28 cellular contexts compared by ENCODE assay signal in the genomic region with DNA sequence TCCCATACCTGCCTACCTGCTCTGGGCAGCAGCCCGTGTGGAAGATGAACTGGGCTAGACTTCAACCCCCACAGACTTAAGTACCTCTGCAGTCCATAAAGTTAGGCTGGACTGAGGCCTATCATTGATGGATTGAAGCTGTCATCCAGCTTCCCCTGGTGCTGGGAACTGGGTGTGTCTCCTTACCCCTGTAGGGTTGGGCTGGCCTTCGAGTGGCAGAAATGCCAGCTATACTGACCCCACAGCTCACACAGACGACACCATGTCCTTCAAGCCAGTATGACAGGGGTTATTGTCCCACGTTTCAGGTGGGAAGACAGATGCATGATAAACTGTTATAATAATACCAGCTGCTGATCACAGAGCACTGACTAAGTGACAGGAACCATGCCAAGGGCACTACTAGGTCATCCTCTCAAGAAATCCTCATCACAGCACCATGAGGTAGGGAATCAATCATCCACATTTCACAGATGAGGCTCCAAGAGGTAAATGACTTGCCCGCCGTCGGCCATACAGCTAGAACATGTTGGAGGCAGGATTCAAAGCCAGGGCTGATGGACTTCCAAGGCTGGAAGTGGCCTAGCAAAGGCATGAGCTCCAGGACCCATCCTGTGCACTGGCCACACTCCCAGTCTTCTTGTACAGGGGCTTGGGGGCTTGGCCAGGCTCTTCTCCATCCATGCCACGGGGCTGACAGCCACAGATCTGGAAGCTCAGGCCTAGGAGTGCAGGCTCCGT. TPM values are rescaled to one million over a fixed set of nuclear protein-coding genes. Genes with fewer than 3 reads are reported as not detected.
DNase-seq lines count a peak whose midpoint lies in the region; ATAC-seq, FAIRE-seq and TF ChIP-seq lines count a peak whose summit lies in the region.
"Had no signal": no experiment of that assay in that cellular context is flagged by ENCODE, and none has a peak within 500 bp of the region (broad histone marks: within the 10 kb centered on the region; RNA-seq: fewer than 3 reads in every experiment).

Gene BEST4 (minus strand): TSS at position 51 of the 741 bp plus-strand sequence. CDS start 465 bp downstream, outside the sequence.

- H3K9ac ChIP-seq in kidney (ENCODE audit: low read length in 2 of 2) (no peak within 1 kb of the TSS), H9 (ENCODE audit: extremely low read depth, insufficient read length, low read length) (no peak within 1 kb of the TSS)

- H3K4me3 Mint-ChIP-seq in activated naive CD8-positive, alpha-beta T cell treated with anti-CD3 and anti-CD28 coated beads for 36 hours, result peak within 1 kb of the TSS; percentile 81
- H3K4me3 Mint-ChIP-seq in activated naive CD8-positive, alpha-beta T cell treated with anti-CD3 and anti-CD28 coated beads, Interleukin-2, amount 50 U/mL, for 24 hours, result no peak within 1 kb of the TSS
- no peak within 1 kb of the TSS for H3K4me3 Mint-ChIP-seq in T-helper 17 cell
- H3K4me3 Mint-ChIP-seq in H9, result no peak within 1 kb of the TSS

- DNase-seq in activated naive CD8-positive, alpha-beta T cell treated with anti-CD3 and anti-CD28 coated beads for 36 hours, result no peak
- DNase-seq in activated naive CD8-positive, alpha-beta T cell treated with anti-CD3 and anti-CD28 coated beads, Interleukin-2, amount 50 U/mL, for 24 hours, result no peak
- no peak for DNase-seq in T-helper 17 cell
- DNase-seq in kidney, result peak; percentile 14
- DNase-seq in transverse colon, result no peak
- DNase-seq in H9, result no peak
- DNase-seq: activated CD4-positive, alpha-beta T cell treated with anti-CD3 and anti-CD28 coated beads for 4 hours; activated effector memory CD4-positive, alpha-beta T cell treated with anti-CD3 and anti-CD28 coated beads, Interleukin-2, amount 50 U/mL, for 16 hours; activated T-cell treated with anti-CD3 and anti-CD28 coated beads, Interleukin-2, amount 50 U/mL, for 24 hours; caudate nucleus; dermis blood vessel endothelial cell; EL; GM23248; islet precursor cell; left ventricle myocardium superior; MV-4-11; naive B cell; psoas muscle; SHP77 treated with DMSO at 0.1 percent for 48 hours; stimulated activated naive B cell treated with anti-CD40 and anti-IgM and Interleukin-4, amounts not matched to agents 10 μg/mL and 1 μg/mL and 100 μg/mL, for 72 hours; T-helper 9 cell had no signal

- TF ChIP-seq POLR2A in transverse colon (IDR thresholded peaks at IDR 0.05), result no peak

- H3K79me1 ChIP-seq in H9 (ENCODE audit: insufficient read depth, low read depth, low read length, poor library complexity, severe bottlenecking), result no peaks in the 10 kb centered on the region

- no peak for ATAC-seq in activated naive CD8-positive, alpha-beta T cell treated with anti-CD3 and anti-CD28 coated beads, Interleukin-2, amount 50 U/mL, for 24 hours
- ATAC-seq in T-helper 17 cell (no peak), GM18858 (IDR thresholded peaks at IDR 0.05; ENCODE audit: unreplicated experiment) (no peak), HG03342 (IDR thresholded peaks at IDR 0.05; ENCODE audit: unreplicated experiment) (no peak)
- ATAC-seq: left ventricle myocardium superior; psoas muscle; stimulated activated naive B cell treated with anti-CD40 and anti-IgM and Interleukin-4, amounts not matched to agents 10 μg/mL and 1 μg/mL and 100 μg/mL, for 72 hours had no signal

- 86% methylated on average over 8 of the region's 9 CpGs; no CpG with 5 or more reads in 1 of the 2 donors for WGBS in transverse colon (ENCODE audit: low coverage in 1 of 2), 2 donors
- WGBS in H9 (ENCODE audit: extremely low coverage, insufficient read length, low lambda C conversion rate), result no CpG with 5 or more reads among the region's 9 CpGs

- in situ Hi-C loops in transverse colon (cut with MboI; ENCODE audit: low pct_ligation_motif_present in 1 of 4, low pct_unique_long_range_greater_than_20kb in 1 of 4, low sequenced_read_pairs in 3 of 4), result loop anchor here in 2 of 4 donors (25.0 kb wide), 2 partner anchors 224 to 524 kb away; partner anchors contain the start of genes HECTD3 (in 1 of the 2) and UROD (in 1 of the 2)

- no peaks in the 10 kb centered on the region for H3K27me3 ChIP-seq in transverse colon
- H3K27me3 ChIP-seq in H9 (ENCODE audit: insufficient read depth, low read length), result no peaks in the 10 kb centered on the region
- H3K27me3 ChIP-seq: suprapubic skin had no signal

- H3K27ac Mint-ChIP-seq in activated naive CD8-positive, alpha-beta T cell treated with anti-CD3 and anti-CD28 coated beads for 36 hours, result no peak within 1 kb of the TSS
- H3K27ac Mint-ChIP-seq in activated naive CD8-positive, alpha-beta T cell treated with anti-CD3 and anti-CD28 coated beads, Interleukin-2, amount 50 U/mL, for 24 hours, result no peak within 1 kb of the TSS
- peak within 1 kb of the TSS; percentile 83 for H3K27ac Mint-ChIP-seq in T-helper 17 cell
- H3K27ac Mint-ChIP-seq in H9, result no peak within 1 kb of the TSS; a peak in 2 of 7 replicates

- FAIRE-seq in kidney (lab: Jason Lieb, UNC), result no peak

- H4K5ac ChIP-seq in H9 (ENCODE audit: insufficient read length, low read depth, low read length), result no peak within 1 kb of the TSS

- H3K23me2 ChIP-seq in H9 (ENCODE audit: insufficient read length, low read depth, low read length, poor library complexity, severe bottlenecking), result peaks cover 9% of the 10 kb centered on the region

- H2BK12ac ChIP-seq in H9 (ENCODE audit: insufficient read length, low read depth, low read length), result no peak within 1 kb of the TSS

- no peak within 1 kb of the TSS for H3K14ac ChIP-seq in H9 (ENCODE audit: insufficient read depth, low read length)

- no peak within 1 kb of the TSS for H2BK120ac ChIP-seq in H9 (ENCODE audit: low read depth, low read length, poor library complexity, severe bottlenecking)

- H3K18ac ChIP-seq in H9 (ENCODE audit: insufficient read length, low read depth, low read length), result no peak within 1 kb of the TSS

- no peak within 1 kb of the TSS for H3K4me3 ChIP-seq in kidney (ENCODE audit: low read length in 2 of 2)
- H3K4me3 ChIP-seq in transverse colon, result no peak within 1 kb of the TSS

- H3K9me3 ChIP-seq in T-helper 17 cell (ENCODE audit: control insufficient read depth, low read length, poor library complexity, severe bottlenecking), result no peaks in the 10 kb centered on the region
- no peaks in the 10 kb centered on the region for H3K9me3 ChIP-seq in kidney (ENCODE audit: control insufficient read depth in 1 of 2, low read length in 2 of 2)
- H3K9me3 ChIP-seq in transverse colon, result no peaks in the 10 kb centered on the region
- no peaks in the 10 kb centered on the region for H3K9me3 ChIP-seq in H9 (ENCODE audit: control insufficient read depth, low read depth, low read length)
- H3K9me3 ChIP-seq: psoas muscle, suprapubic skin had no signal

- H2BK15ac ChIP-seq in H9 (ENCODE audit: low read depth, low read length), result no peak within 1 kb of the TSS

- H3K4ac ChIP-seq in H9 (ENCODE audit: low read depth, low read length), result no peak within 1 kb of the TSS

- no peak within 1 kb of the TSS for H3K56ac ChIP-seq in H9 (ENCODE audit: insufficient read length, low read depth, low read length)

- peaks cover 27% of the 10 kb centered on the region for H3K4me1 Mint-ChIP-seq in activated naive CD8-positive, alpha-beta T cell treated with anti-CD3 and anti-CD28 coated beads for 36 hours
- H3K4me1 Mint-ChIP-seq in activated naive CD8-positive, alpha-beta T cell treated with anti-CD3 and anti-CD28 coated beads, Interleukin-2, amount 50 U/mL, for 24 hours, result peaks cover 29% of the 10 kb centered on the region
- H3K4me1 Mint-ChIP-seq in T-helper 17 cell (peaks cover 24% of the 10 kb centered on the region), H9 (peaks cover 32 to 41% of the 10 kb centered on the region in 2 experiments)

- H3K36me3 ChIP-seq in kidney (ENCODE audit: control insufficient read depth in 1 of 2, insufficient read depth in 2 of 2, low read length in 2 of 2) (no peaks in the 10 kb centered on the region), transverse colon (no peaks in the 10 kb centered on the region)
- H3K36me3 ChIP-seq: suprapubic skin had no signal

- no peaks in the 10 kb centered on the region for H3K27me3 Mint-ChIP-seq in activated naive CD8-positive, alpha-beta T cell treated with anti-CD3 and anti-CD28 coated beads for 36 hours
- no peaks in the 10 kb centered on the region for H3K27me3 Mint-ChIP-seq in activated naive CD8-positive, alpha-beta T cell treated with anti-CD3 and anti-CD28 coated beads, Interleukin-2, amount 50 U/mL, for 24 hours
- no peaks in the 10 kb centered on the region for H3K27me3 Mint-ChIP-seq in T-helper 17 cell
- peaks cover 12% of the 10 kb centered on the region for H3K27me3 Mint-ChIP-seq in H9 (ENCODE audit: low read depth)
- H3K27me3 Mint-ChIP-seq: activated T-cell treated with anti-CD3 and anti-CD28 coated beads, Interleukin-2, amount 50 U/mL, for 24 hours; naive B cell; stimulated activated naive B cell treated with anti-CD40 and anti-IgM and Interleukin-4, amounts not matched to agents 10 μg/mL and 1 μg/mL and 100 μg/mL, for 72 hours had no signal

- TF ChIP-seq EP300 in transverse colon (IDR thresholded peaks at IDR 0.05; ENCODE audit: low read depth), result no peak

- H3K27ac ChIP-seq in kidney (ENCODE audit: low read depth in 2 of 2, low read length in 2 of 2), result no peak within 1 kb of the TSS
- no peak within 1 kb of the TSS for H3K27ac ChIP-seq in transverse colon
- no peak within 1 kb of the TSS for H3K27ac ChIP-seq in H9 (ENCODE audit: insufficient read length, low read depth, low read length)
- H3K27ac ChIP-seq: GM23248, HL-60 had no signal

- H3K4me2 ChIP-seq in H9 (ENCODE audit: insufficient read depth, insufficient read length, low read length), result no peak within 1 kb of the TSS

- H3T11ph ChIP-seq in H9 (ENCODE audit: low read length), result no peak within 1 kb of the TSS

- no peak within 1 kb of the TSS for H2AK5ac ChIP-seq in H9 (ENCODE audit: insufficient read length, low read length)

- H2BK20ac ChIP-seq in H9 (ENCODE audit: low read depth, low read length, poor library complexity, severe bottlenecking), result no peak within 1 kb of the TSS

- no peaks in the 10 kb centered on the region for H3K79me2 ChIP-seq in H9 (ENCODE audit: insufficient read depth, low read length)

- H3K4me1 ChIP-seq in kidney (ENCODE audit: control insufficient read depth in 1 of 2, insufficient read depth in 1 of 2, low read depth in 1 of 2, low read length in 2 of 2), result peaks cover 8 to 23% of the 10 kb centered on the region in 2 donors
- H3K4me1 ChIP-seq in transverse colon, result peaks cover 11 to 40% (median 22%) of the 10 kb centered on the region in 4 donors
- H3K4me1 ChIP-seq in H9 (ENCODE audit: insufficient read depth, low read length), result no peaks in the 10 kb centered on the region

- no peaks in the 10 kb centered on the region for H4K20me1 ChIP-seq in H9 (ENCODE audit: control insufficient read depth, insufficient read depth, insufficient read length)

- H2AFZ ChIP-seq in H9 (ENCODE audit: low read length), result no peak within 1 kb of the TSS

- intact Hi-C loops in kidney (cut with DNase I), result loop anchor here (10.0 kb wide), 1 partner anchor 47 kb away; no protein-coding TSS in a partner anchor
- intact Hi-C loops in transverse colon (cut with DNase I; ENCODE audit: low total_unique reads), result loop anchor here (1.0 to 10.0 kb wide), 2 partner anchors 28 to 47 kb away; no protein-coding TSS in a partner anchor

- TF ChIP-seq CTCF in kidney (IDR thresholded peaks at IDR 0.05; ENCODE audit: borderline replicate concordance, extremely low read depth, insufficient read depth), result no peak
- no peak for TF ChIP-seq CTCF in transverse colon (IDR thresholded peaks at IDR 0.05)
- no peak for TF ChIP-seq CTCF in H9 (conservative IDR thresholded peaks at IDR 0.05)

- no peak within 1 kb of the TSS for H2BK5ac ChIP-seq in H9 (ENCODE audit: insufficient read length, low read length)

- no peak within 1 kb of the TSS for H4K91ac ChIP-seq in H9 (ENCODE audit: insufficient read length, low read depth, low read length)

- no peak within 1 kb of the TSS for H3K23ac ChIP-seq in H9 (ENCODE audit: insufficient read length, low read depth, low read length)

- no peaks in the 10 kb centered on the region for H3K9me3 Mint-ChIP-seq in activated naive CD8-positive, alpha-beta T cell treated with anti-CD3 and anti-CD28 coated beads for 36 hours
- no peaks in the 10 kb centered on the region for H3K9me3 Mint-ChIP-seq in activated naive CD8-positive, alpha-beta T cell treated with anti-CD3 and anti-CD28 coated beads, Interleukin-2, amount 50 U/mL, for 24 hours
- no peaks in the 10 kb centered on the region; a peak in 1 of 5 replicates for H3K9me3 Mint-ChIP-seq in H9
- H3K9me3 Mint-ChIP-seq: activated T-cell treated with anti-CD3 and anti-CD28 coated beads, Interleukin-2, amount 50 U/mL, for 24 hours; endodermal cell; naive B cell; stimulated activated naive B cell treated with anti-CD40 and anti-IgM and Interleukin-4, amounts not matched to agents 10 μg/mL and 1 μg/mL and 100 μg/mL, for 72 hours had no signal

- H3K36me3 Mint-ChIP-seq in activated naive CD8-positive, alpha-beta T cell treated with anti-CD3 and anti-CD28 coated beads for 36 hours, result peaks cover 2% of the 10 kb centered on the region
- H3K36me3 Mint-ChIP-seq in activated naive CD8-positive, alpha-beta T cell treated with anti-CD3 and anti-CD28 coated beads, Interleukin-2, amount 50 U/mL, for 24 hours (ENCODE audit: low read depth), result no peaks in the 10 kb centered on the region
- H3K36me3 Mint-ChIP-seq in T-helper 17 cell (ENCODE audit: low read depth) (no peaks in the 10 kb centered on the region), H9 (ENCODE audit: insufficient read depth in 1 of 3, low read depth in 3 of 3) (no peaks in the 10 kb centered on the region; a peak in 2 of 7 replicates)
- H3K36me3 Mint-ChIP-seq: naive B cell had no signal

- no peak within 1 kb of the TSS for H4K8ac ChIP-seq in H9 (replicated peaks; ENCODE audit: insufficient read length, low read depth, low read length)

RNA-seq across cellular contexts. Expression of gene BEST4, which starts in this region (rescaled TPM):
- 1 to 10 TPM; 1.5 to 1.8 TPM for total RNA-seq in activated naive CD8-positive, alpha-beta T cell treated with anti-CD3 and anti-CD28 coated beads for 36 hours
- total RNA-seq in T-helper 17 cell, result 1 to 10 TPM; 1.1 to 1.4 TPM
- 0.50 TPM for total RNA-seq in kidney
- polyA plus RNA-seq in kidney (ENCODE audit: insufficient read depth, low read depth, low replicate concordance), result 0.37 TPM
- total RNA-seq in transverse colon, result 100 to 1,000 TPM in 2 of 4 donors, 10 to 100 TPM in 2; 48.8 to 208 (median 92.3) TPM
- total RNA-seq in H9 (2021), result 1.1 and 1.3 TPM in 2 replicates
- total RNA-seq: dermis blood vessel endothelial cell, LHCN-M2, psoas muscle, urinary bladder had no signal

Comparison
In these comparisons a context has a peak if more than half of its experiments do, and no peak if none do; other contexts are left out.
1. RNA of gene BEST4 (total RNA-seq): 48.8 to 208 TPM in transverse colon; 1.5 to 1.8 TPM in activated naive CD8-positive, alpha-beta T cell treated with anti-CD3 and anti-CD28 coated beads for 36 hours, 1.1 to 1.4 TPM in T-helper 17 cell, 1.1 to 1.3 TPM in H9 and 0.50 TPM in kidney (single experiment); every median in the first group is over 10 times any median in the second.
2. Peak in DNase-seq in kidney; RNA of the gene not detected or under 1 TPM.